23 cellular contexts compared by ENCODE assay signal in the genomic region with DNA sequence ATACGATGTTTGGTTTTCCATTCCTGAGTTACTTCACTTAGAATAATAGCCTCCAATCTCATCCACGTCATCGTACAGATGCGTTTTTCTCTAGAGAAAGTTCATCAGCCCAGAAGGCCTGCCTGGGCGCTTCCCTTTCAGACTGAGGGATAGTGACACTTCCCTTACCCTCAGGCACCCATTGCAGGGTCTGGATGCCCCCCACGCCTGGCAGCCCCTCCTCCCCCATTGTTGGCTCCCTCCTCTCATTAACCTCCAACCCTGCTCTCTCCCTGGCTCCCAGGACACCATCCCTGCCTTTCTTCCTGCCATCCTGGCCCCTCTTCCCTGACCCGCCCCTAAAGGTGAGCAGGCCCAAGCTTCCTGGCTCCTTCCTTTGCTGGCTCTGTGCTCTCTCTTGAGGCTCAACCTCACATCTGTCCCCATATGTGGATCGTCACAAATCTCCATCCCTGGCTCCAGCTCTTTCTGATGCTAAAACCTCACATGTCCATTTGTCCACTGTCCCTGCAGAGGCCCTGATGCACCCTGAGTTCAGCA.
"Had no signal": no experiment of that assay in that cellular context is flagged by ENCODE, and none has a peak within 500 bp of the region (broad histone marks: within the 10 kb centered on the region; RNA-seq: fewer than 3 reads in every experiment).

No MANE protein-coding gene starts in this region.

- H3K36me3 ChIP-seq: breast epithelium, lower lobe of right lung, ovary, tibial artery had no signal

- H3K9me3 Mint-ChIP-seq: activated CD4-positive, alpha-beta T cell treated with anti-CD3 and anti-CD28 coated beads, Interleukin-2, amount 10 ng/mL, durations not matched to agents 7 days and 5 days; activated naive CD8-positive, alpha-beta T cell treated with anti-CD3 and anti-CD28 coated beads, Interleukin-2, amount 10 ng/mL, durations not matched to agents 7 days and 5 days; T-helper 1 cell treated with Interleukin-12 subunit alpha and Interleukin-12 subunit beta and Interleukin-4 antibody, amounts not matched to agents 30 μg/mL and 1 μg/mL, for 36 hours had no signal

- H3K4me1 ChIP-seq: breast epithelium, lower lobe of right lung, psoas muscle, tibial artery had no signal

- DNase-seq: activated CD4-positive, alpha-beta T cell treated with anti-CD3 and anti-CD28 coated beads, Interleukin-2, amount 10 ng/mL, durations not matched to agents 7 days and 5 days; activated effector memory CD4-positive, alpha-beta T cell treated with Interleukin-2 at 50 U/mL for 16 hours; activated naive CD4-positive, alpha-beta T cell treated with anti-CD3 and anti-CD28 coated beads for 36 hours; activated naive CD8-positive, alpha-beta T cell treated with anti-CD3 and anti-CD28 coated beads, Interleukin-2, amount 10 ng/mL, durations not matched to agents 7 days and 5 days; activated T-cell treated with anti-CD3 and anti-CD28 coated beads, Interleukin-2, amount 50 U/mL, for 72 hours; amniotic stem cell; cortex of kidney; foreskin fibroblast; kidney; lower lobe of right lung; mesendoderm; naive thymus-derived CD4-positive, alpha-beta T cell; ovary; psoas muscle; right cardiac atrium; stimulated activated CD4-positive, alpha-beta T cell treated with anti-CD3 and anti-CD28 coated beads, Interleukin-12 subunit alpha, Interleukin-12 subunit beta, amount 100 ng/mL, for 4 hours; stimulated activated CD4-positive, alpha-beta T cell treated with anti-CD3 and anti-CD28 coated beads, Interleukin-4, amount 100 ng/mL, for 4 hours; stimulated activated naive CD8-positive, alpha-beta T cell treated with anti-CD3 and anti-CD28 coated beads, Interleukin-15, Interleukin-2, amounts not matched to agents 100 U/mL and 50 U/mL, for 24 hours; substantia nigra had no signal

- H3K27ac ChIP-seq: breast epithelium, lower lobe of right lung, ovary, psoas muscle, tibial artery had no signal

- H3K27ac Mint-ChIP-seq: activated CD4-positive, alpha-beta T cell treated with anti-CD3 and anti-CD28 coated beads, Interleukin-2, amount 10 ng/mL, durations not matched to agents 7 days and 5 days; activated naive CD4-positive, alpha-beta T cell treated with anti-CD3 and anti-CD28 coated beads for 36 hours; activated naive CD8-positive, alpha-beta T cell treated with anti-CD3 and anti-CD28 coated beads, Interleukin-2, amount 10 ng/mL, durations not matched to agents 7 days and 5 days; activated T-cell treated with anti-CD3 and anti-CD28 coated beads, Interleukin-2, amount 50 U/mL, for 72 hours; naive thymus-derived CD4-positive, alpha-beta T cell; T-helper 1 cell treated with Interleukin-12 subunit alpha and Interleukin-12 subunit beta and Interleukin-4 antibody, amounts not matched to agents 30 μg/mL and 1 μg/mL, for 36 hours had no signal

- H3K4me3 ChIP-seq: breast epithelium, lower lobe of right lung, ovary, psoas muscle, tibial artery had no signal

- H3K4me1 Mint-ChIP-seq: activated CD4-positive, alpha-beta T cell treated with anti-CD3 and anti-CD28 coated beads, Interleukin-2, amount 10 ng/mL, durations not matched to agents 7 days and 5 days; activated naive CD8-positive, alpha-beta T cell treated with anti-CD3 and anti-CD28 coated beads, Interleukin-2, amount 10 ng/mL, durations not matched to agents 7 days and 5 days had no signal

- FAIRE-seq: endometrium, kidney had no signal

- H3K27me3 ChIP-seq: ovary had no signal

- H3K36me3 Mint-ChIP-seq: activated naive CD8-positive, alpha-beta T cell treated with anti-CD3 and anti-CD28 coated beads, Interleukin-2, amount 10 ng/mL, durations not matched to agents 7 days and 5 days; naive thymus-derived CD4-positive, alpha-beta T cell had no signal

- H3K4me3 Mint-ChIP-seq: activated CD4-positive, alpha-beta T cell treated with anti-CD3 and anti-CD28 coated beads, Interleukin-2, amount 10 ng/mL, durations not matched to agents 7 days and 5 days; activated naive CD4-positive, alpha-beta T cell treated with anti-CD3 and anti-CD28 coated beads for 36 hours; activated naive CD8-positive, alpha-beta T cell treated with anti-CD3 and anti-CD28 coated beads, Interleukin-2, amount 10 ng/mL, durations not matched to agents 7 days and 5 days; activated T-cell treated with anti-CD3 and anti-CD28 coated beads, Interleukin-2, amount 50 U/mL, for 72 hours; naive thymus-derived CD4-positive, alpha-beta T cell; T-helper 1 cell treated with Interleukin-12 subunit alpha and Interleukin-12 subunit beta and Interleukin-4 antibody, amounts not matched to agents 30 μg/mL and 1 μg/mL, for 36 hours had no signal

- H3K27me3 Mint-ChIP-seq: activated CD4-positive, alpha-beta T cell treated with anti-CD3 and anti-CD28 coated beads, Interleukin-2, amount 10 ng/mL, durations not matched to agents 7 days and 5 days had no signal

- H3K9me3 ChIP-seq: ovary had no signal

- ATAC-seq: activated T-cell treated with anti-CD3 and anti-CD28 coated beads, Interleukin-2, amount 50 U/mL, for 72 hours; lower lobe of right lung; naive thymus-derived CD4-positive, alpha-beta T cell; psoas muscle; right cardiac atrium; stimulated activated naive CD8-positive, alpha-beta T cell treated with anti-CD3 and anti-CD28 coated beads, Interleukin-15, Interleukin-2, amounts not matched to agents 100 U/mL and 50 U/mL, for 24 hours had no signal
